ENCODE assay signal across 22 cellular contexts in genomic region chr5:118675247-118675646, GRCh38.
DNase-seq lines count a peak whose midpoint lies in the region; ATAC-seq, FAIRE-seq and TF ChIP-seq lines count a peak whose summit lies in the region.
"Had no signal": no experiment of that assay in that cellular context is flagged by ENCODE, and none has a peak within 500 bp of the region (broad histone marks: within the 10 kb centered on the region; RNA-seq: fewer than 3 reads in every experiment).

No MANE protein-coding gene starts in this region.

- no TSS peak for BruUV-seq in HepG2 (replicated peaks; lab: Mats Ljungman, UMichigan)

- no peak for TF ChIP-seq POLR2A in right lobe of liver (IDR thresholded peaks at IDR 0.05)
- no peak for TF ChIP-seq POLR2A in HepG2 (IDR thresholded peaks at IDR 0.05; ENCODE audit: insufficient read depth in 1 of 2, low read depth in 2 of 2, low read length in 2 of 2)

- H3K9me3 ChIP-seq in right lobe of liver (no peaks in the 10 kb centered on the region), HepG2 (ENCODE audit: low read length) (no peaks in the 10 kb centered on the region), endodermal cell (ENCODE audit: control insufficient read depth, low read length) (peaks cover 22% of the 10 kb centered on the region)
- H3K9me3 ChIP-seq in CD4-positive, alpha-beta memory T cell (ENCODE audit: control insufficient read depth in 1 of 2, low read length in 2 of 2): no peaks in the 10 kb centered on the region
- H3K9me3 ChIP-seq: HAP-1 had no signal

- TF ChIP-seq EP300 in HepG2 (IDR thresholded peaks at IDR 0.05; ENCODE audit: low read depth in 2 of 2, low read length in 2 of 2) (no peak), HepG2 (CRISPR knock-in tag; IDR thresholded peaks at IDR 0.05; ENCODE audit: borderline replicate concordance) (no peak)

- H3K9me3 Mint-ChIP-seq in endodermal cell: peaks cover 16% of the 10 kb centered on the region
- peaks cover 0 to 15% (median 9%) of the 10 kb centered on the region in 8 donors for H3K9me3 Mint-ChIP-seq in CD4-positive, alpha-beta memory T cell

- H3K4me1 Mint-ChIP-seq in endodermal cell: peaks cover 23% of the 10 kb centered on the region
- no peaks in the 10 kb centered on the region for H3K4me1 Mint-ChIP-seq in CD4-positive, alpha-beta memory T cell
- H3K4me1 Mint-ChIP-seq: B cell had no signal

- 21% methylated on average over 1 of the region's 1 CpG for WGBS in right lobe of liver (ENCODE audit: insufficient coverage, low coverage, low lambda C conversion rate, missing lambda C conversion rate)
- 0% methylated on average over 1 of the region's 1 CpG for WGBS in HepG2 (ENCODE audit: low lambda C conversion rate)
- 80 to 100% methylated on average over 1 of the region's 1 CpG for WGBS in endodermal cell (ENCODE audit: insufficient coverage in 1 of 2, insufficient read length in 1 of 2), 2 experiments

- H3K27me3 ChIP-seq in right lobe of liver (no peaks in the 10 kb centered on the region), HepG2 (ENCODE audit: control insufficient read depth in 1 of 2, insufficient read depth in 2 of 2, low read length in 2 of 2) (no peaks in the 10 kb centered on the region), endodermal cell (ENCODE audit: control insufficient read depth, insufficient read depth, low read length, poor library complexity, severe bottlenecking) (no peaks in the 10 kb centered on the region)
- no peaks in the 10 kb centered on the region for H3K27me3 ChIP-seq in CD4-positive, alpha-beta memory T cell (ENCODE audit: insufficient read depth, low read length)

- H4K20me1 ChIP-seq in HepG2 (ENCODE audit: insufficient read depth, low read length): no peaks in the 10 kb centered on the region

- H3K27ac Mint-ChIP-seq in endodermal cell: no peak overlapping the region
- H3K27ac Mint-ChIP-seq in CD4-positive, alpha-beta memory T cell: no peak overlapping the region
- H3K27ac Mint-ChIP-seq: B cell; CD8-positive, alpha-beta T cell; HFFc6 had no signal

- H3K4me3 ChIP-seq in right lobe of liver (no peak overlapping the region), HepG2 (replicated peaks in 1 of 3; ENCODE audit: insufficient read depth in 1 of 3, low read depth in 2 of 3, low read length in 3 of 3) (no peak overlapping the region), LNCaP clone FGC (ENCODE audit: low read depth, low read length) (no peak overlapping the region), endodermal cell (ENCODE audit: low read length) (peak overlapping the region; percentile 10)
- H3K4me3 ChIP-seq in CD4-positive, alpha-beta memory T cell (ENCODE audit: low read length in 2 of 2): no peak overlapping the region
- H3K4me3 ChIP-seq: GM12878, HAP-1 had no signal

- H3K36me3 Mint-ChIP-seq in endodermal cell (ENCODE audit: low read depth): peaks cover 6% of the 10 kb centered on the region
- H3K36me3 Mint-ChIP-seq in CD4-positive, alpha-beta memory T cell: no peaks in the 10 kb centered on the region
- H3K36me3 Mint-ChIP-seq: CD8-positive, alpha-beta T cell had no signal

- no peak overlapping the region for H3K9ac ChIP-seq in HepG2 (ENCODE audit: insufficient read depth, low read depth, low read length)
- no peak overlapping the region for H3K9ac ChIP-seq in endodermal cell (ENCODE audit: extremely low read depth, low read length, poor library complexity, severe bottlenecking)

- CTCF ChIA-PET in HepG2 (lab: Yijun Ruan, JAX; ENCODE audit: low intra/inter-chr PET ratio, low total read pairs): no interaction called here
- CTCF ChIA-PET in CD4-positive, alpha-beta memory T cell (lab: Charles Lee; ENCODE audit: partially characterized antibody): no interaction called here

- H3K27me3 Mint-ChIP-seq in endodermal cell (ENCODE audit: insufficient read depth): no peaks in the 10 kb centered on the region
- peaks cover 0 to 2% of the 10 kb centered on the region in 2 donors for H3K27me3 Mint-ChIP-seq in CD4-positive, alpha-beta memory T cell
- H3K27me3 Mint-ChIP-seq: B cell had no signal

- no peaks in the 10 kb centered on the region for H3K36me3 ChIP-seq in right lobe of liver
- H3K36me3 ChIP-seq in HepG2 (replicated peaks in 1 of 2; ENCODE audit: control insufficient read depth in 1 of 2, insufficient read depth in 2 of 2, low read length in 2 of 2): no peaks in the 10 kb centered on the region
- H3K36me3 ChIP-seq in endodermal cell (ENCODE audit: control insufficient read depth, insufficient read depth, low read length): no peaks in the 10 kb centered on the region
- H3K36me3 ChIP-seq in CD4-positive, alpha-beta memory T cell (ENCODE audit: insufficient read depth, low read length): no peaks in the 10 kb centered on the region
- H3K36me3 ChIP-seq: HAP-1 had no signal

- no peak overlapping the region for H3K4me2 ChIP-seq in HepG2 (ENCODE audit: low read depth, low read length)

- intact Hi-C loops in right lobe of liver (cut with DNase I) (no loop called here), HepG2 (cut with micrococcal nuclease; ENCODE audit: unreplicated experiment) (no loop called here)
- intact Hi-C loops in CD4-positive, alpha-beta memory T cell (cut with micrococcal nuclease): no loop called here

- in situ Hi-C loops in HepG2 (cut with HindIII; ENCODE audit: extremely low pct_ligation_motif_present, low pct_unique_long_range_greater_than_20kb): no loop called here

- H3K79me2 ChIP-seq in HepG2 (ENCODE audit: insufficient read depth, low read length): no peaks in the 10 kb centered on the region

- H3K4me1 ChIP-seq in right lobe of liver: peaks cover 0 to 6% (median 0%) of the 10 kb centered on the region in 4 donors
- no peaks in the 10 kb centered on the region for H3K4me1 ChIP-seq in HepG2 (ENCODE audit: insufficient read depth, low read length)
- peaks cover 10% of the 10 kb centered on the region for H3K4me1 ChIP-seq in endodermal cell (ENCODE audit: control insufficient read depth, insufficient read depth, low read length)
- no peaks in the 10 kb centered on the region for H3K4me1 ChIP-seq in CD4-positive, alpha-beta memory T cell (ENCODE audit: insufficient read depth, low read length)
- H3K4me1 ChIP-seq: HAP-1 had no signal

- TF ChIP-seq RAD21 in HepG2 (CRISPR knock-in tag; IDR thresholded peaks at IDR 0.05): no peak

- no peak for DNase-seq in right lobe of liver
- no peak for DNase-seq in HepG2 (ENCODE audit: low spot score)
- peak; percentile 50 for DNase-seq in LNCaP clone FGC (ENCODE audit: low read depth)
- no peak for DNase-seq in endodermal cell
- DNase-seq in CD4-positive, alpha-beta memory T cell: no peak
- DNase-seq in OCI-M2 (lab: John Stamatoyannopoulos, UW; ENCODE audit: unreplicated experiment): no peak
- DNase-seq: C1 segment of cervical spinal cord; CD8-positive, alpha-beta T cell; DMS 273 treated with DMSO at 0.1 percent for 48 hours; DMS79; EL; GDM1; HFFc6 had no signal

- no peak overlapping the region for H2AFZ ChIP-seq in HepG2 (ENCODE audit: low read length)

- no peak for FAIRE-seq in HepG2 (lab: Jason Lieb, UNC)
- FAIRE-seq: A204.1, D721Med, GM12878, GM19239 had no signal

- peak; percentile 41 to 77 (median 52) for ATAC-seq in right lobe of liver
- no peak for ATAC-seq in HepG2
- no peak for ATAC-seq in GM19351 (IDR thresholded peaks at IDR 0.05; ENCODE audit: unreplicated experiment)
- ATAC-seq in GM19463 (IDR thresholded peaks at IDR 0.05; ENCODE audit: unreplicated experiment): no peak
- ATAC-seq: CD8-positive, alpha-beta T cell; GM12878 had no signal

- no peak overlapping the region for H3K27ac ChIP-seq in right lobe of liver
- no peak overlapping the region for H3K27ac ChIP-seq in HepG2 (ENCODE audit: extremely low read length, insufficient read depth, low read length)
- H3K27ac ChIP-seq in endodermal cell (ENCODE audit: low read depth, low read length): no peak overlapping the region
- no peak overlapping the region for H3K27ac ChIP-seq in CD4-positive, alpha-beta memory T cell (ENCODE audit: low read depth, low read length)
- H3K27ac ChIP-seq: 22Rv1 had no signal

- POLR2A ChIA-PET in HepG2 (lab: Yijun Ruan, JAX): no interaction called here
- POLR2A ChIA-PET in CD4-positive, alpha-beta memory T cell (lab: Charles Lee; ENCODE audit: partially characterized antibody): no interaction called here

- H3K4me3 Mint-ChIP-seq in endodermal cell: no peak overlapping the region
- H3K4me3 Mint-ChIP-seq in CD4-positive, alpha-beta memory T cell: no peak overlapping the region
- H3K4me3 Mint-ChIP-seq: B cell; CD8-positive, alpha-beta T cell; HFFc6 had no signal

- no peak for TF ChIP-seq CTCF in right lobe of liver (IDR thresholded peaks at IDR 0.05)
- TF ChIP-seq CTCF in HepG2 (CRISPR knock-in tag; IDR thresholded peaks at IDR 0.05): no peak
- no peak for TF ChIP-seq CTCF in LNCaP clone FGC (IDR thresholded peaks at IDR 0.05; ENCODE audit: control insufficient read depth, extremely low read depth, insufficient read depth)
- TF ChIP-seq CTCF in endodermal cell (conservative IDR thresholded peaks at IDR 0.05): no peak

TF ChIP-seq in HepG2, 621 proteins besides CTCF, POLR2A, EP300 and RAD21 (continues in another document):
- TF ChIP-seq CENPT (CRISPR knock-in tag; IDR thresholded peaks at IDR 0.05; ENCODE audit: low read depth) (no peak), ARNTL (CRISPR knock-in tag; IDR thresholded peaks at IDR 0.05) (no peak), ZNF563 (CRISPR knock-in tag; IDR thresholded peaks at IDR 0.05) (no peak)
- TF ChIP-seq, protein P1, sequence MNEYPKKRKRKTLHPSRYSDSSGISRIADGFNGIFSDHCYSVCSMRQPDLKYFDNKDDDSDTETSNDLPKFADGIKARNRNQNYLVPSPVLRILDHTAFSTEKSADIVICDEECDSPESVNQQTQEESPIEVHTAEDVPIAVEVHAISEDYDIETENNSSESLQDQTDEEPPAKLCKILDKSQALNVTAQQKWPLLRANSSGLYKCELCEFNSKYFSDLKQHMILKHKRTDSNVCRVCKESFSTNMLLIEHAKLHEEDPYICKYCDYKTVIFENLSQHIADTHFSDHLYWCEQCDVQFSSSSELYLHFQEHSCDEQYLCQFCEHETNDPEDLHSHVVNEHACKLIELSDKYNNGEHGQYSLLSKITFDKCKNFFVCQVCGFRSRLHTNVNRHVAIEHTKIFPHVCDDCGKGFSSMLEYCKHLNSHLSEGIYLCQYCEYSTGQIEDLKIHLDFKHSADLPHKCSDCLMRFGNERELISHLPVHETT (CRISPR knock-in tag; conservative IDR thresholded peaks at IDR 0.05): no peak

Comparison
In these comparisons a context has a peak if more than half of its experiments do, and no peak if none do; other contexts are left out.
1. ATAC-seq: peak in right lobe of liver (4 of 4); none in HepG2 (single experiment), GM19351 (single experiment) and GM19463 (single experiment).